9 cellular contexts compared by ENCODE assay signal in the genomic region with DNA sequence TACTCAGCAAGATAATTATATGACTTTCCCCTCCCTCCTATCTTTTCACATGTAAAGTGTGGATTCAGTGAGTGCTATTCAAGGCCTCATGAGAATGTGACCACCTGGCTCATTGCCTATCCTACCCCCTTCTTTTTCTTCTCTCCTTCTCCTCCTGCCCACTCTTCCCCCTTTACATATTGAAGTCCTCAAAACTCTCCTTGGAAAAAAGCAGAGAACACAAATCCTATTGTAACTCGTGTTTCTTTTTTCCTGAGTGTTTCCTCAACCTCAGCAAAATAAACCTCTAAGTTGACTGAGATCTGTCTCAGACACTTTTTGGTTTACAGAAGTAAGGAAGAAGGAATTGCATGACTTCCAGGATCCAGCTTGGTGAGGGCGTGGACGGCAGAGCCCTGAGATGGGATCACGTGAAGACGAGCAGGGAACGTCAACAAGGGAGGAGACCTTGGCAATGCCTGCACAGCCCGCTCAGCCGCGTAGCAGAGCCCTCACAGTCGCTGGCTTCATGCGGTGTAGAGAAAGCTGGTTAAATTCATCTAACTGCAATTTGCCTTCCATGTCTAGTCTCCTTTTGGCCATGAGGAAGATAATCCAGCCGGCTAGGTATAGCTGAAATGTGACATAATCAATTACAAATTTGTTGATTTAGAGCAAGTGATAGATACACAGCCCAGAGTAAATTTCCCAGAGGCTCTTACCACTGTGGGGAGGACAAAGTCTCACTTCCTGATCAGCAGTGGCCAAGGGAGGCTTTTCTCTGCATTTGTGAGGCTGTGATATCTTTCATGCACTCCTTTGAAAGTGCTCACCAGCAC.
A peak's percentile ranks its signal among the peaks of the same experiment; 100 is the strongest.
DNase-seq lines count a peak whose midpoint lies in the region; ATAC-seq and TF ChIP-seq lines count a peak whose summit lies in the region.
"Had no signal": no experiment of that assay in that cellular context is flagged by ENCODE, and none has a peak within 500 bp of the region (broad histone marks: within the 10 kb centered on the region; RNA-seq: fewer than 3 reads in every experiment).

No MANE protein-coding gene starts in this region.

- peaks cover 11% of the 10 kb centered on the region for H3K4me1 ChIP-seq in GM23338 (ENCODE audit: insufficient read depth)
- H3K4me1 ChIP-seq in ascending aorta = peaks cover 0 to 5% of the 10 kb centered on the region in 2 donors
- H3K4me1 ChIP-seq in iPS-18a (ENCODE audit: control insufficient read depth, low read depth, low read length) = peaks cover 27% of the 10 kb centered on the region
- H3K4me1 ChIP-seq in skeletal muscle tissue (ENCODE audit: control insufficient read depth in 3 of 3, insufficient read depth in 3 of 3, low read length in 3 of 3) = peaks cover 6 to 10% (median 10%) of the 10 kb centered on the region in 3 donors

- H4K20me1 ChIP-seq in GM23338 (replicated peaks; ENCODE audit: insufficient read depth) = no peaks in the 10 kb centered on the region

- no peaks in the 10 kb centered on the region; the same call in 2 of the 3 replicates for H3K9me3 Mint-ChIP-seq in GM23338
- H3K9me3 Mint-ChIP-seq: activated naive CD8-positive, alpha-beta T cell treated with anti-CD3 and anti-CD28 coated beads, Interleukin-2, amount 50 U/mL, for 24 hours had no signal

- peak overlapping the region; percentile 49 for H3K4me3 Mint-ChIP-seq in GM23338
- H3K4me3 Mint-ChIP-seq: activated naive CD8-positive, alpha-beta T cell treated with anti-CD3 and anti-CD28 coated beads, Interleukin-2, amount 50 U/mL, for 24 hours had no signal

- peak overlapping the region; percentile 43 for H3K9ac ChIP-seq in iPS-18a (ENCODE audit: low read length)
- H3K9ac ChIP-seq in skeletal muscle tissue (ENCODE audit: low read depth in 1 of 3, low read length in 3 of 3) = peak overlapping the region; percentile 28 to 66 (median 66)

- peak overlapping the region; percentile 85 for H3K27ac Mint-ChIP-seq in GM23338
- H3K27ac Mint-ChIP-seq: activated naive CD8-positive, alpha-beta T cell treated with anti-CD3 and anti-CD28 coated beads, Interleukin-2, amount 50 U/mL, for 24 hours had no signal

- no peaks in the 10 kb centered on the region; the same call in 2 of the 3 replicates for H3K36me3 Mint-ChIP-seq in GM23338 (ENCODE audit: low read depth)

- H2AFZ ChIP-seq in GM23338 = no peak overlapping the region; the same call in 1 of the 2 replicates

- intact Hi-C loops in ascending aorta (cut with DNase I) = no loop called here

- peaks cover 8% of the 10 kb centered on the region; the same call in 1 of the 2 replicates for H3F3A ChIP-seq in GM23338 (replicated peaks; ENCODE audit: low read depth)

- peaks cover 11% of the 10 kb centered on the region for H3K27me3 Mint-ChIP-seq in GM23338 (ENCODE audit: insufficient read depth, low read depth, poor library complexity)
- H3K27me3 Mint-ChIP-seq: activated naive CD8-positive, alpha-beta T cell treated with anti-CD3 and anti-CD28 coated beads, Interleukin-2, amount 50 U/mL, for 24 hours had no signal

- no peaks in the 10 kb centered on the region for H3K9me3 ChIP-seq in ascending aorta
- no peaks in the 10 kb centered on the region for H3K9me3 ChIP-seq in iPS-18a (ENCODE audit: control insufficient read depth, low read depth, low read length)
- no peaks in the 10 kb centered on the region for H3K9me3 ChIP-seq in skeletal muscle tissue (ENCODE audit: control insufficient read depth in 3 of 3, low read length in 3 of 3)

- peak overlapping the region; percentile 48 for H3K4me2 ChIP-seq in GM23338

- H3K27ac ChIP-seq in GM23338 (ENCODE audit: low read depth) (peak overlapping the region; percentile 87), ascending aorta (peak overlapping the region; percentile 48 to 60), iPS-18a (ENCODE audit: low read length) (peak overlapping the region; percentile 89), skeletal muscle tissue (ENCODE audit: low read depth, low read length) (peak overlapping the region; percentile 67)

- H3K79me2 ChIP-seq in GM23338 (replicated peaks; ENCODE audit: insufficient read depth) = no peaks in the 10 kb centered on the region

- peak; percentile 85 for DNase-seq in GM23338 (ENCODE audit: low spot score)
- peak; percentile 31 to 80 for DNase-seq in ascending aorta (ENCODE audit: low spot score in 2 of 2)
- DNase-seq in glomerular visceral epithelial cell (ENCODE audit: extremely low spot score) = no peak
- no peak for DNase-seq in cortex of kidney (lab: John Stamatoyannopoulos, UW)
- DNase-seq in T1000 (lab: John Stamatoyannopoulos, UW) = no peak
- DNase-seq: activated naive CD8-positive, alpha-beta T cell treated with anti-CD3 and anti-CD28 coated beads, Interleukin-2, amount 50 U/mL, for 24 hours had no signal

- H3K27me3 ChIP-seq in GM23338 (ENCODE audit: insufficient read depth) (no peaks in the 10 kb centered on the region), ascending aorta (no peaks in the 10 kb centered on the region), iPS-18a (ENCODE audit: control insufficient read depth, insufficient read depth, low read length) (no peaks in the 10 kb centered on the region), skeletal muscle tissue (ENCODE audit: control insufficient read depth in 3 of 3, insufficient read depth in 3 of 3, low read length in 3 of 3) (no peaks in the 10 kb centered on the region)

- peak overlapping the region; percentile 14 for H3K4me3 ChIP-seq in GM23338
- H3K4me3 ChIP-seq in ascending aorta = peak overlapping the region in 1 of 2 donors; percentile 41
- peak overlapping the region; percentile 55 for H3K4me3 ChIP-seq in iPS-18a (ENCODE audit: low read length)
- peak overlapping the region; percentile 55 to 64 (median 64) for H3K4me3 ChIP-seq in skeletal muscle tissue (ENCODE audit: low read length in 3 of 3)

- TF ChIP-seq CTCF in GM23338 (conservative IDR thresholded peaks at IDR 0.05; ENCODE audit: low read depth in 2 of 2) (no peak), ascending aorta (IDR thresholded peaks at IDR 0.05) (no peak)

- peaks cover 32% of the 10 kb centered on the region for H3K4me1 Mint-ChIP-seq in GM23338

- H3K36me3 ChIP-seq in GM23338 (ENCODE audit: insufficient read depth) (no peaks in the 10 kb centered on the region), ascending aorta (no peaks in the 10 kb centered on the region), iPS-18a (ENCODE audit: control insufficient read depth, low read depth, low read length) (no peaks in the 10 kb centered on the region), skeletal muscle tissue (ENCODE audit: control insufficient read depth in 3 of 3, insufficient read depth in 3 of 3, low read length in 3 of 3) (no peaks in the 10 kb centered on the region)

- peak; percentile 92 for ATAC-seq in GM23338
- ATAC-seq in GM21576 (IDR thresholded peaks at IDR 0.05; ENCODE audit: unreplicated experiment) = no peak
- ATAC-seq: activated naive CD8-positive, alpha-beta T cell treated with anti-CD3 and anti-CD28 coated beads, Interleukin-2, amount 50 U/mL, for 24 hours had no signal

- peaks cover 6% of the 10 kb centered on the region; the same call in 1 of the 2 replicates for H3K9me2 ChIP-seq in GM23338 (ENCODE audit: insufficient read depth)

Comparison
In these comparisons a context has a peak if more than half of its experiments do, and no peak if none do; other contexts are left out.
1. DNase-seq: peak in GM23338 (single experiment) and ascending aorta (2 of 2); none in glomerular visceral epithelial cell (single experiment), cortex of kidney (single experiment) and T1000 (single experiment).
2. Peak in every context shown above with its lines, with median percentiles within 50 percentile points of each other: H3K27ac ChIP-seq.